16 cellular contexts compared by ENCODE assay signal in the genomic region with DNA sequence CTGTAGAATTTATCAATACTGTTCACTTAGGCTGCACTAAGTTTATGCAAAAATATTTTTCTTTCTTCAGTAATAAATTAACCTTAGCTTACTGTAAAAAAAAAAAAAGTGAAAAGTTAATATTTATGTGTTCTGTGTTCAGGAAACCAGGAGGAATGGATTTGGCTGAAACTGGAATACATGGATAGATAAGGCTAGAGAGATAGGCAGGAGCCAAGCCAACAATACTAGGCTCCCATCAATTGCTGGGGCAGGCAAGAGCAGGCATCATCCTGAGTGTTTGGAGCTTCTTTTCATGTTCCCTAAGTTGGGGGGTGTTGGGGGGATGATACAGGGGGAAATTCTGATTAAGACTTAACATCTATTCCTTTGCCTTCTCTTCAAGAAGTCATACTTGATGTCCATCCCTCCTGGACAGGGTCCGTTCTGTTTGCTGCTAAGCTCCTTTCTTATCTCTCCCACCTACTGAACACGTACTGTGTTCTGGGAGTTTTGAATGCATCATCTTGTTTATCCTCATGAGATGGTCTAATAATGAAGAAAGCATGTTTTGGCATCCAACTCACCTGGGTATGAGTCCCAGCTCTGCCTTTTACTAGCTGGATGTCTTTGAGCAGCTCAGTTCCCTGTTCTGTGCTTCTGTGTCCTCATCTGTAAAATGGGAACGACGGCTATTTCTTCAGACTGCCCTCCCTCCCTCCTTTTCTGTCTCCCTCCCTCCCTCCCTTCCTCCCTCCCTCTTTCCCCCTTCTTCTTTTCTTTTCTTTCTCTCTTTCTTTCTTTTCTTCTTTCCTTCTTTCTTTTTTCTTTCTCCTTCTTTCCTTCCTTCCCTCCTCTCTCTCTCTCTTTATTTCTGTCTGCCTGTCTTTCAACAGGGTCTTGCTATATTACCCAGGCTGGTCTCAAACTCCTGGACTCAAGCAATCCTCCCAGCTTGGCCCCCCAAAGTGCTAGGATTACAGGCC. TPM values are rescaled to one million over a fixed set of nuclear protein-coding genes. Genes with fewer than 3 reads are reported as not detected.
A peak's percentile ranks its signal among the peaks of the same experiment; 100 is the strongest.
DNase-seq lines count a peak whose midpoint lies in the region; ATAC-seq and TF ChIP-seq lines count a peak whose summit lies in the region.
"Had no signal": no experiment of that assay in that cellular context is flagged by ENCODE, and none has a peak within 500 bp of the region (broad histone marks: within the 10 kb centered on the region; RNA-seq: fewer than 3 reads in every experiment).

No MANE protein-coding gene starts in this region.

- H3K36me3 ChIP-seq in heart right ventricle (no peaks in the 10 kb centered on the region), right atrium auricular region (no peaks in the 10 kb centered on the region), ascending aorta (no peaks in the 10 kb centered on the region), iPS-20b (ENCODE audit: insufficient read depth, low read depth, low read length) (no peaks in the 10 kb centered on the region), subcutaneous abdominal adipose tissue (ENCODE audit: control insufficient read depth in 5 of 5, insufficient read depth in 5 of 5, low read length in 5 of 5) (no peaks in the 10 kb centered on the region)
- H3K36me3 ChIP-seq: HAP-1 had no signal

- WGBS in heart right ventricle, 2 donors: 66 to 77% methylated on average over 4 of the region's 4 CpGs

- H3K9ac ChIP-seq in iPS-20b (ENCODE audit: low read depth, low read length) (0 out of 2 replicates have a peak overlapping the region, but pooled peaks have one; percentile 2), subcutaneous abdominal adipose tissue (ENCODE audit: low read length in 5 of 5) (no peak overlapping the region)

- DNase-seq in heart right ventricle (no peak), right atrium auricular region (ENCODE audit: low spot score) (no peak), ascending aorta (ENCODE audit: low spot score in 2 of 2) (no peak), NCI-H526 (lab: John Stamatoyannopoulos, UW) (no peak), COLO829 (ENCODE audit: low spot score) (no peak), cerebellar nuclear complex (lab: John Stamatoyannopoulos, UW) (no peak)
- DNase-seq: DND-41, MV-4-11, NCI-H1417, NCI-H1930, NCI-H446, NCI-H748 treated with DMSO at 0.1 percent for 48 hours had no signal

- intact Hi-C loops in heart right ventricle (cut with DNase I): no loop called here
- intact Hi-C loops in ascending aorta (cut with DNase I): no loop called here

- H3K9me3 ChIP-seq in heart right ventricle: peaks cover 0 to 6% (median 0%) of the 10 kb centered on the region in 11 donors
- H3K9me3 ChIP-seq in right atrium auricular region: no peaks in the 10 kb centered on the region
- H3K9me3 ChIP-seq in ascending aorta: no peaks in the 10 kb centered on the region
- no peaks in the 10 kb centered on the region for H3K9me3 ChIP-seq in iPS-20b (ENCODE audit: insufficient read depth, low read depth, low read length)
- H3K9me3 ChIP-seq in subcutaneous abdominal adipose tissue (ENCODE audit: control insufficient read depth in 5 of 5, low read length in 5 of 5): no peaks in the 10 kb centered on the region
- H3K9me3 ChIP-seq: HAP-1 had no signal

- ATAC-seq in heart right ventricle: no peak

- H3K4me1 ChIP-seq in heart right ventricle: peaks cover 8 to 25% (median 19%) of the 10 kb centered on the region in 9 donors
- peaks cover 0 to 10% of the 10 kb centered on the region in 2 donors for H3K4me1 ChIP-seq in right atrium auricular region
- H3K4me1 ChIP-seq in ascending aorta: peaks cover 3 to 6% of the 10 kb centered on the region in 2 donors
- H3K4me1 ChIP-seq in iPS-20b (ENCODE audit: insufficient read depth, low read length): peaks cover 9% of the 10 kb centered on the region; the same call in 1 of the 2 replicates
- H3K4me1 ChIP-seq in subcutaneous abdominal adipose tissue (ENCODE audit: control insufficient read depth in 5 of 5, insufficient read depth in 5 of 5, low read length in 5 of 5): peaks cover 4 to 21% (median 14%) of the 10 kb centered on the region in 5 donors

- no peak overlapping the region for H3K4me3 ChIP-seq in heart right ventricle
- no peak overlapping the region for H3K4me3 ChIP-seq in right atrium auricular region
- H3K4me3 ChIP-seq in ascending aorta: no peak overlapping the region
- H3K4me3 ChIP-seq in iPS-20b (ENCODE audit: low read length): 0 out of 2 replicates have a peak overlapping the region, but pooled peaks have one; percentile 35
- no peak overlapping the region for H3K4me3 ChIP-seq in subcutaneous abdominal adipose tissue (ENCODE audit: low read depth in 1 of 5, low read length in 5 of 5)
- H3K4me3 ChIP-seq: HAP-1 had no signal

- peak overlapping the region in 7 of 10 donors; percentile 16 to 67 (median 38) for H3K27ac ChIP-seq in heart right ventricle
- peak overlapping the region in 1 of 2 donors; percentile 29 for H3K27ac ChIP-seq in right atrium auricular region
- H3K27ac ChIP-seq in ascending aorta: peak overlapping the region; percentile 9 to 41
- no peak overlapping the region for H3K27ac ChIP-seq in iPS-20b (ENCODE audit: low read length)
- peak overlapping the region; percentile 54 for H3K27ac ChIP-seq in subcutaneous abdominal adipose tissue (ENCODE audit: low read depth, low read length)
- H3K27ac ChIP-seq: RWPE1 had no signal

- H3K27me3 ChIP-seq in heart right ventricle (no peaks in the 10 kb centered on the region), right atrium auricular region (no peaks in the 10 kb centered on the region), ascending aorta (no peaks in the 10 kb centered on the region), iPS-20b (ENCODE audit: insufficient read depth, low read length) (no peaks in the 10 kb centered on the region), subcutaneous abdominal adipose tissue (ENCODE audit: control insufficient read depth in 5 of 5, insufficient read depth in 4 of 5, low read length in 5 of 5) (no peaks in the 10 kb centered on the region)

- TF ChIP-seq CTCF in heart right ventricle (IDR thresholded peaks at IDR 0.05) (no peak), right atrium auricular region (IDR thresholded peaks at IDR 0.05) (no peak), ascending aorta (IDR thresholded peaks at IDR 0.05) (no peak)

RNA-seq across cellular contexts. Expression of gene PROCR, which starts 6.4 kb away (rescaled TPM):
- 10 to 100 TPM in 3 of 10 donors, 1 to 10 TPM in 7; 3.0 to 21.1 (median 6.8) TPM for total RNA-seq in heart right ventricle
- polyA plus RNA-seq in heart right ventricle: 10 to 100 TPM; 20.5 to 26.7 TPM
- total RNA-seq in right atrium auricular region: 10 to 100 TPM; 37.7 to 51.0 TPM
- total RNA-seq in ascending aorta: 241 TPM

RNA-seq across cellular contexts. Expression of gene EDEM2, which starts 18.4 kb away (rescaled TPM):
- total RNA-seq in heart right ventricle (10 to 100 TPM in 8 of 10 donors, 1 to 10 TPM in 2; 7.2 to 26.1 (median 11.0) TPM), right atrium auricular region (10 to 100 TPM; 13.8 to 16.1 TPM), ascending aorta (20.3 TPM)
- 10 to 100 TPM in 1 of 2 donors, 1 to 10 TPM in 1; 6.4 to 24.0 TPM for polyA plus RNA-seq in heart right ventricle
